Comparison of ENCODE assay signal across 18 cellular contexts in genomic region chr2:227387583-227387982, GRCh38. TPM values are rescaled to one million over a fixed set of nuclear protein-coding genes. Genes with fewer than 3 reads are reported as not detected.
"Had no signal": no experiment of that assay in that cellular context is flagged by ENCODE, and none has a peak within 500 bp of the region (broad histone marks: within the 10 kb centered on the region; RNA-seq: fewer than 3 reads in every experiment).

A gene with protein sequence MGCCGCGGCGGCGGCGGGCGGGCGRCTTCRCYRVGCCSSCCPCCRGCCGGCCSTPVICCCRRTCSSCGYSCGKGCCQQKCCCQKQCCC (minus strand): TSS chr2:227387949. CDS start chr2:227387949, 0 bp downstream.

RNA-seq across cellular contexts. Expression of the gene that starts here (rescaled TPM):
- total RNA-seq: activated CD4-positive, alpha-beta memory T cell treated with anti-CD3 and anti-CD28 coated beads for 36 hours; activated CD4-positive, alpha-beta T cell treated with anti-CD3 and anti-CD28 coated beads, Interleukin-2, amount 10 ng/mL, durations not matched to agents 24 days and 14 days; activated CD8-positive, alpha-beta memory T cell treated with anti-CD3 and anti-CD28 coated beads for 36 hours; activated naive CD4-positive, alpha-beta T cell treated with anti-CD3 and anti-CD28 coated beads for 36 hours; activated naive CD8-positive, alpha-beta T cell treated with anti-CD3 and anti-CD28 coated beads for 36 hours; activated T-helper 1 cell treated with anti-CD3 and anti-CD28 coated beads, Interleukin-12 subunit alpha, Interleukin-12 subunit beta, Interleukin-2, Interleukin-4 antibody, amounts not matched to agents 30 ng/mL and 10 ng/mL and 1 ng/mL, durations not matched to agents 14 hours and 24 hours and 36 hours; ascending aorta; chondrocyte; fibroblast of villous mesenchyme; kidney; left colon; liver; natural killer cell treated with Interleukin-12 subunit alpha and Interleukin-12 subunit beta and Interleukin-15 and Interleukin-18, amount 100 ng/mL, for 72 hours; osteocyte; posterior vena cava; T-helper 17 cell; uterus had no signal
- polyA plus RNA-seq: liver, thymus had no signal
